Comparison of ENCODE assay signal across 8 cellular contexts in genomic region chr17:27793168-27793905, GRCh38. TPM values are rescaled to one million over a fixed set of nuclear protein-coding genes. Genes with fewer than 3 reads are reported as not detected.
DNase-seq lines count a peak whose midpoint lies in the region; ATAC-seq and TF ChIP-seq lines count a peak whose summit lies in the region.

No MANE protein-coding gene starts in this region.

- no peaks in the 10 kb centered on the region for H3K36me3 ChIP-seq in IMR-90 (ENCODE audit: control insufficient read depth, insufficient read depth, low read length)
- H3K36me3 ChIP-seq in duodenal mucosa (ENCODE audit: control insufficient read depth in 1 of 2, insufficient read depth in 2 of 2, low read length in 2 of 2), result peaks cover 3 to 4% of the 10 kb centered on the region in 2 donors
- no peaks in the 10 kb centered on the region for H3K36me3 ChIP-seq in mucosa of rectum (ENCODE audit: control insufficient read depth in 2 of 2, insufficient read depth in 2 of 2, low read length in 2 of 2)

- ATAC-seq in IMR-90 (ENCODE audit: low read depth), result peak; percentile 86
- no peak for ATAC-seq in GM18517 (IDR thresholded peaks at IDR 0.05; ENCODE audit: unreplicated experiment)
- ATAC-seq in HG02642 (IDR thresholded peaks at IDR 0.05; ENCODE audit: poor library complexity, unreplicated experiment), result no peak

- peak overlapping the region; percentile 34; the same call in 1 of the 2 replicates for H3K4me2 ChIP-seq in IMR-90 (ENCODE audit: low read depth, low read length)

- no peaks in the 10 kb centered on the region for H3K79me1 ChIP-seq in IMR-90 (ENCODE audit: low read depth in 1 of 2, low read length in 2 of 2)

- H3K14ac ChIP-seq in IMR-90 (replicated peaks; ENCODE audit: low read depth, low read length), result no peak overlapping the region

- no peak overlapping the region for H2BK5ac ChIP-seq in IMR-90 (ENCODE audit: low read depth, low read length, poor library complexity, severe bottlenecking)

- CTCF ChIA-PET in IMR-90 (lab: Yijun Ruan, JAX), result interaction anchor here (1.0 to 1.5 kb wide), 2 partner anchors 12 to 86 kb away, joined by 4 read pairs; no protein-coding TSS in a partner anchor

- H3K4me3 ChIP-seq in AG09309 (ENCODE audit: control insufficient read depth, low read depth, low read length) (peak overlapping the region; percentile 14), IMR-90 (ENCODE audit: insufficient read depth, low read depth, low read length) (no peak overlapping the region; the same call in 1 of the 2 replicates), duodenal mucosa (ENCODE audit: low read depth in 1 of 2, low read length in 2 of 2) (peak overlapping the region; percentile 54 to 60), mucosa of rectum (ENCODE audit: low read length in 2 of 2) (peak overlapping the region; percentile 42 to 48)

- H3K23ac ChIP-seq in IMR-90 (ENCODE audit: low read depth, low read length), result no peak overlapping the region

- no peaks in the 10 kb centered on the region for H3K4me1 ChIP-seq in IMR-90 (ENCODE audit: control insufficient read depth, insufficient read depth, low read length)
- peaks cover 28 to 31% of the 10 kb centered on the region in 2 donors for H3K4me1 ChIP-seq in duodenal mucosa (ENCODE audit: control insufficient read depth in 1 of 2, insufficient read depth in 2 of 2, low read length in 2 of 2)
- peaks cover 17 to 21% of the 10 kb centered on the region in 2 donors for H3K4me1 ChIP-seq in mucosa of rectum (ENCODE audit: control insufficient read depth in 2 of 2, insufficient read depth in 2 of 2, low read length in 2 of 2)

- H3K18ac ChIP-seq in IMR-90 (ENCODE audit: low read depth, low read length), result no peak overlapping the region

- H4K8ac ChIP-seq in IMR-90 (ENCODE audit: low read depth in 2 of 2, low read length in 2 of 2), result no peak overlapping the region

- dilution Hi-C loops in IMR-90 (cut with HindIII; ENCODE audit: low sequenced_read_pairs, unreplicated experiment), result no loop called here

- no peak overlapping the region for H4K91ac ChIP-seq in IMR-90 (ENCODE audit: insufficient read depth, low read depth, low read length)

- no peak for TF ChIP-seq POLR2A in IMR-90 (IDR thresholded peaks at IDR 0.05; ENCODE audit: low read depth, low read length)

- no peak overlapping the region for H4K5ac ChIP-seq in IMR-90 (ENCODE audit: low read depth, low read length)

- no peak overlapping the region for H2AK5ac ChIP-seq in IMR-90 (ENCODE audit: low read depth, low read length)

- in situ Hi-C loops in IMR-90 (cut with MboI; ENCODE audit: low sequenced_read_pairs), result no loop called here

- H3K27me3 ChIP-seq in IMR-90 (ENCODE audit: control insufficient read depth, insufficient read depth, low read length) (peaks cover 44% of the 10 kb centered on the region), duodenal mucosa (ENCODE audit: control insufficient read depth in 1 of 2, insufficient read depth in 2 of 2, low read length in 2 of 2) (peaks cover 3 to 4% of the 10 kb centered on the region in 2 donors), mucosa of rectum (ENCODE audit: control insufficient read depth in 2 of 2, insufficient read depth in 2 of 2, low read length in 2 of 2) (peaks cover 0 to 8% of the 10 kb centered on the region in 2 donors)

- H3K9me3 ChIP-seq in IMR-90 (ENCODE audit: control insufficient read depth, insufficient read depth, low read length) (no peaks in the 10 kb centered on the region), duodenal mucosa (ENCODE audit: control insufficient read depth in 1 of 2, low read length in 2 of 2) (no peaks in the 10 kb centered on the region), mucosa of rectum (ENCODE audit: control insufficient read depth in 2 of 2, low read length in 2 of 2) (no peaks in the 10 kb centered on the region)

- no peak for TF ChIP-seq CTCF in AG09309 (IDR thresholded peaks at IDR 0.05; ENCODE audit: control insufficient read depth, insufficient read depth, low read depth, low read length, missing control alignments)
- no peak for TF ChIP-seq CTCF in IMR-90 (conservative IDR thresholded peaks at IDR 0.05; ENCODE audit: low read depth, low read length)

- POLR2A ChIA-PET in IMR-90 (lab: Charles Lee; ENCODE audit: unreplicated experiment), result interaction anchor here (0.6 kb wide), 1 partner anchor 262 kb away, joined by 19 read pairs; no protein-coding TSS in a partner anchor

- H3K27ac ChIP-seq in IMR-90 (ENCODE audit: insufficient read depth, low read length) (no peak overlapping the region), duodenal mucosa (ENCODE audit: low read depth, low read length) (no peak overlapping the region), mucosa of rectum (ENCODE audit: low read depth in 2 of 2, low read length in 2 of 2) (no peak overlapping the region)

- intact Hi-C loops in IMR-90 (cut with micrococcal nuclease), result no loop called here

- no peak overlapping the region for H2BK120ac ChIP-seq in IMR-90 (ENCODE audit: low read depth, low read length)

- H3K4ac ChIP-seq in IMR-90 (ENCODE audit: low read depth, low read length), result no peak overlapping the region

- no peak overlapping the region for H2BK15ac ChIP-seq in IMR-90 (ENCODE audit: low read depth, low read length)

- TF ChIP-seq RAD21 in IMR-90 (IDR thresholded peaks at IDR 0.05; ENCODE audit: low read length), result no peak

- H3K9me1 ChIP-seq in IMR-90 (ENCODE audit: insufficient read depth, low read length), result no peaks in the 10 kb centered on the region

- WGBS in IMR-90 (ENCODE audit: extremely low coverage in 2 of 2, insufficient read length in 1 of 2), 2 experiments, result 11% methylated on average over 22 of the region's 58 CpGs; no CpG with 5 or more reads in 1 of the 2 experiments

- H4K20me1 ChIP-seq in IMR-90 (ENCODE audit: insufficient read depth, low read length), result no peaks in the 10 kb centered on the region

- H2BK20ac ChIP-seq in IMR-90 (ENCODE audit: low read depth, low read length), result no peak overlapping the region

- H2AFZ ChIP-seq in IMR-90 (replicated peaks; ENCODE audit: low read length, poor library complexity), result peak overlapping the region; percentile 12

- no peak overlapping the region for H3K9ac ChIP-seq in IMR-90 (ENCODE audit: low read depth, low read length)
- peak overlapping the region in 1 of 2 donors; percentile 51 for H3K9ac ChIP-seq in duodenal mucosa (ENCODE audit: low read depth in 1 of 2, low read length in 2 of 2)
- H3K9ac ChIP-seq in mucosa of rectum (ENCODE audit: low read depth in 1 of 2, low read length in 2 of 2), result no peak overlapping the region

- H3K56ac ChIP-seq in IMR-90 (ENCODE audit: extremely low read depth, insufficient read depth, low read length), result no peak overlapping the region

- no peak for DNase-seq in AG09309 (ENCODE audit: low read depth)
- no peak for DNase-seq in IMR-90
- no peak for DNase-seq in OCI-M1 (lab: John Stamatoyannopoulos, UW)
- DNase-seq in activated naive CD4-positive, alpha-beta T cell treated with Interleukin-2 at 50 U/mL for 16 hours, result no peak

- BruUV-seq in IMR-90 (replicated peaks; lab: Mats Ljungman, UMichigan), result no TSS peak

- H2AK9ac ChIP-seq in IMR-90 (replicated peaks; ENCODE audit: low read depth, low read length, poor library complexity), result no peak overlapping the region

TF ChIP-seq in IMR-90, 13 proteins besides CTCF, POLR2A, EP300 and RAD21:
- TF ChIP-seq FOS (IDR thresholded peaks at IDR 0.05; ENCODE audit: low read depth, low read length), result no peak
- TF ChIP-seq, protein P1, sequence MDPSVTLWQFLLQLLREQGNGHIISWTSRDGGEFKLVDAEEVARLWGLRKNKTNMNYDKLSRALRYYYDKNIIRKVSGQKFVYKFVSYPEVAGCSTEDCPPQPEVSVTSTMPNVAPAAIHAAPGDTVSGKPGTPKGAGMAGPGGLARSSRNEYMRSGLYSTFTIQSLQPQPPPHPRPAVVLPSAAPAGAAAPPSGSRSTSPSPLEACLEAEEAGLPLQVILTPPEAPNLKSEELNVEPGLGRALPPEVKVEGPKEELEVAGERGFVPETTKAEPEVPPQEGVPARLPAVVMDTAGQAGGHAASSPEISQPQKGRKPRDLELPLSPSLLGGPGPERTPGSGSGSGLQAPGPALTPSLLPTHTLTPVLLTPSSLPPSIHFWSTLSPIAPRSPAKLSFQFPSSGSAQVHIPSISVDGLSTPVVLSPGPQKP (IDR thresholded peaks at IDR 0.05; ENCODE audit: borderline replicate concordance, low read depth, low read length), result no peak

RNA-seq across cellular contexts. Expression of gene NOS2, which starts 7.0 kb away (rescaled TPM):
- total RNA-seq in IMR-90 (2012; rRNA removed), result under 0.01 TPM in 1 of 2 replicates, not detected in the other
- 0.03 TPM in 1 of 2 replicates, not detected in the other for polyA plus RNA-seq in IMR-90 (2012; rRNA removed)
- polyA plus RNA-seq in IMR-90 (2012; cell fraction: cytosol; rRNA removed), result 0.01 TPM in 1 of 2 replicates, not detected in the other
- 0.03 TPM in 1 of 2 replicates, not detected in the other for polyA plus RNA-seq in IMR-90 (2012; cell fraction: nucleus; rRNA removed; ENCODE audit: low replicate concordance)
